30 cellular contexts compared by ENCODE assay signal in the genomic region with DNA sequence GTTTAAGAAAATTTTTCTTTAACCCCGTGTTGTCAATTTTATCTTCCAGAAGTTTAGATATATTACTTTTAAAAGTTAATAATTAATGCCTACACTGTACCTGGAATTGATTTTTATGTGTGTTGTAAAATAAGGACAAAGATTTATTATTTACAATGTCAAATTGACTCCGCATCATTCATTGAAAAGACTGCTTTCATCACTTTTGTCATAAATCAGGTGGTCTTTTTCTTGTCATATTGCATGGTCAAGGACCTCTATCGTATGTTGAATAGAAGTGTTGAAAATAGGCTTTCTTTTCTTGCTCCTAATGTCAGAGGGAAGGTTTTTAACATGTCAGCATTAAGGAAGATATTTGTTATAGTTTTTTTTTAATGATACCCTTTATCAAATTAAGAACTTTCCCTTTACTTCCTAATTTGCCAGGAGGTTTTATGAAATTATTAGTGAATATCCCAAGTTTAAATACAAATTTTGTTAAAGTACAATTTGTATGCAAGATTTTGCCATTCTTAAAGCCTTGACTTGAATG.
"Had no signal": no experiment of that assay in that cellular context is flagged by ENCODE, and none has a peak within 500 bp of the region (broad histone marks: within the 10 kb centered on the region; RNA-seq: fewer than 3 reads in every experiment).

No MANE protein-coding gene starts in this region.

- H3K9me3 ChIP-seq: colonic mucosa had no signal

- DNase-seq: activated CD4-positive, alpha-beta memory T cell treated with anti-CD3 and anti-CD28 coated beads for 36 hours; activated CD4-positive, alpha-beta T cell treated with anti-CD3 and anti-CD28 coated beads for 36 hours; activated CD4-positive, alpha-beta T cell treated with anti-CD3 and anti-CD28 coated beads, Interleukin-2, amount 10 ng/mL, durations not matched to agents 24 days and 14 days; activated CD4-positive, CD25-positive, alpha-beta regulatory T cell; activated CD4-positive, CD25-positive, alpha-beta regulatory T cell treated with anti-CD3 and anti-CD28 coated beads, Interleukin-2, amount 50 U/mL, for 72 hours; activated CD8-positive, alpha-beta memory T cell treated with anti-CD3 and anti-CD28 coated beads, Interleukin-2, amount 50 U/mL, for 48 hours; activated CD8-positive, alpha-beta T cell treated with anti-CD3 and anti-CD28 coated beads, Interleukin-2, amount 10 ng/mL, durations not matched to agents 7 days and 5 days; activated gamma-delta T cell; activated naive CD4-positive, alpha-beta T cell; activated naive CD4-positive, alpha-beta T cell treated with anti-CD3 and anti-CD28 coated beads, Interleukin-2, amount 10 ng/mL, durations not matched to agents 7 days and 5 days; activated naive CD8-positive, alpha-beta T cell treated with anti-CD3 and anti-CD28 coated beads, Interleukin-2, amount 10 ng/mL, durations not matched to agents 7 days and 5 days; activated T-cell treated with anti-CD3 and anti-CD28 coated beads for 4 hours; activated T-cell treated with anti-CD3 and anti-CD28 coated beads, Interleukin-2, amount 50 U/mL, for 24 hours; activated T-cell treated with anti-CD3 and anti-CD28 coated beads, Interleukin-2, amount 50 U/mL, for 72 hours; central memory CD4-positive, alpha-beta T cell; cerebellar nuclear complex; colonic mucosa; effector CD8-positive, alpha-beta T cell; foreskin fibroblast; head of caudate nucleus; T-helper 17 cell; T1000; WERI-Rb-1 had no signal

- H3K36me3 ChIP-seq: breast epithelium, cardiac muscle cell, colonic mucosa, WERI-Rb-1 had no signal

- H3K27me3 ChIP-seq: ascending aorta, breast epithelium, cardiac muscle cell, colonic mucosa had no signal

- ATAC-seq: activated CD4-positive, alpha-beta T cell treated with anti-CD3 and anti-CD28 coated beads for 36 hours; activated CD8-positive, alpha-beta T cell treated with anti-CD3 and anti-CD28 coated beads, Interleukin-2, amount 10 ng/mL, durations not matched to agents 7 days and 5 days; activated naive CD4-positive, alpha-beta T cell treated with anti-CD3 and anti-CD28 coated beads, Interleukin-2, amount 50 U/mL, for 72 hours; activated T-cell treated with anti-CD3 and anti-CD28 coated beads, Interleukin-2, amount 50 U/mL, for 72 hours; T-helper 17 cell had no signal

- H3K27ac ChIP-seq: ascending aorta, breast epithelium, cardiac muscle cell, colonic mucosa, epithelial cell of prostate, WERI-Rb-1 had no signal

- H3K4me1 ChIP-seq: ascending aorta, breast epithelium, colonic mucosa had no signal

- H3K4me3 ChIP-seq: ascending aorta, breast epithelium, cardiac muscle cell, colonic mucosa had no signal

- FAIRE-seq: endothelial cell of umbilical vein, frontal cortex had no signal
